In genomic region chr16:79898703-79899102, GRCh38 we compare ENCODE assay signal across 24 cellular contexts.
DNase-seq lines count a peak whose midpoint lies in the region; ATAC-seq, FAIRE-seq and TF ChIP-seq lines count a peak whose summit lies in the region.
"Had no signal": no experiment of that assay in that cellular context is flagged by ENCODE, and none has a peak within 500 bp of the region (broad histone marks: within the 10 kb centered on the region; RNA-seq: fewer than 3 reads in every experiment).

No MANE protein-coding gene starts in this region.

- TF ChIP-seq CTCF in HepG2 (CRISPR knock-in tag; IDR thresholded peaks at IDR 0.05) (no peak), right lobe of liver (IDR thresholded peaks at IDR 0.05) (no peak), K562 (IDR thresholded peaks at IDR 0.05 in 2 of 3, conservative IDR thresholded peaks at IDR 0.05 in 1 of 3; ENCODE audit: insufficient read depth in 2 of 3, low read depth in 1 of 3, low read length in 3 of 3) (no peak), hepatocyte (IDR thresholded peaks at IDR 0.05; ENCODE audit: poor library complexity) (no peak), testis (IDR thresholded peaks at IDR 0.05) (no peak)

- H4K20me1 ChIP-seq in HepG2 (ENCODE audit: insufficient read depth, low read length): no peaks in the 10 kb centered on the region
- H4K20me1 ChIP-seq in K562 (replicated peaks; ENCODE audit: control insufficient read depth, insufficient read depth, low read length): no peaks in the 10 kb centered on the region
- H4K20me1 ChIP-seq in hepatocyte (ENCODE audit: insufficient read depth, poor library complexity, severe bottlenecking): no peaks in the 10 kb centered on the region
- H4K20me1 ChIP-seq: BLaER1 treated with 17β-estradiol and CSF1 and Interleukin-3, amounts not matched to agents 10 nM and 100 nM had no signal

- H3K9me1 ChIP-seq in K562 (ENCODE audit: control insufficient read depth, insufficient read depth, low read length): no peaks in the 10 kb centered on the region

- TF ChIP-seq EP300 in HepG2 (IDR thresholded peaks at IDR 0.05; ENCODE audit: low read depth in 2 of 2, low read length in 2 of 2): no peak
- no peak for TF ChIP-seq EP300 in HepG2 (CRISPR knock-in tag; IDR thresholded peaks at IDR 0.05; ENCODE audit: borderline replicate concordance)
- no peak for TF ChIP-seq EP300 in K562 (IDR thresholded peaks at IDR 0.05; ENCODE audit: low read length)

- no peak overlapping the region for H3K9ac ChIP-seq in HepG2 (ENCODE audit: insufficient read depth, low read depth, low read length)
- H3K9ac ChIP-seq in K562 (ENCODE audit: insufficient read depth in 1 of 2, low read depth in 2 of 2, low read length in 2 of 2): no peak overlapping the region
- H3K9ac ChIP-seq: BLaER1 treated with 17β-estradiol and CSF1 and Interleukin-3, amounts not matched to agents 10 nM and 100 nM had no signal

- H2AFZ ChIP-seq in HepG2 (ENCODE audit: low read length) (no peak overlapping the region), K562 (ENCODE audit: low read depth, low read length) (no peak overlapping the region), hepatocyte (no peak overlapping the region)

- no peak for TF ChIP-seq POLR2A in HepG2 (IDR thresholded peaks at IDR 0.05; ENCODE audit: insufficient read depth in 1 of 2, low read depth in 2 of 2, low read length in 2 of 2)
- TF ChIP-seq POLR2A in right lobe of liver (IDR thresholded peaks at IDR 0.05): no peak
- TF ChIP-seq POLR2A in K562 (conservative IDR thresholded peaks at IDR 0.05): no peak
- TF ChIP-seq POLR2A in testis (IDR thresholded peaks at IDR 0.05): no peak

- 80% methylated on average over 3 of the region's 3 CpGs for WGBS in HepG2 (ENCODE audit: low lambda C conversion rate)
- 93% methylated on average over 3 of the region's 3 CpGs for WGBS in right lobe of liver (ENCODE audit: insufficient coverage, low coverage, low lambda C conversion rate, missing lambda C conversion rate)
- WGBS in K562 (ENCODE audit: insufficient coverage, low coverage, missing lambda C conversion rate): 71% methylated on average over 3 of the region's 3 CpGs
- 100% methylated on average over 3 of the region's 3 CpGs for WGBS in hepatocyte (ENCODE audit: low lambda C conversion rate, missing lambda C conversion rate)
- WGBS in testis, 2 donors: 74 to 96% methylated on average over 3 of the region's 3 CpGs

- H3K4me1 ChIP-seq in HepG2 (ENCODE audit: insufficient read depth, low read length) (peaks cover 43% of the 10 kb centered on the region), right lobe of liver (peaks cover 0 to 35% (median 16%) of the 10 kb centered on the region in 4 donors), K562 (replicated peaks in 1 of 2; ENCODE audit: control insufficient read depth in 2 of 2, insufficient read depth in 2 of 2, low read length in 2 of 2) (peaks cover 0 to 16% of the 10 kb centered on the region in 2 experiments; a peak in 4 of 5 replicates), hepatocyte (ENCODE audit: insufficient read depth) (peaks cover 30% of the 10 kb centered on the region), testis (no peaks in the 10 kb centered on the region)

- H3K4me3 ChIP-seq in HepG2 (replicated peaks in 1 of 3; ENCODE audit: insufficient read depth in 1 of 3, low read depth in 2 of 3, low read length in 3 of 3): no peak overlapping the region
- H3K4me3 ChIP-seq in right lobe of liver: no peak overlapping the region
- no peak overlapping the region for H3K4me3 ChIP-seq in K562
- H3K4me3 ChIP-seq in hepatocyte: no peak overlapping the region
- no peak overlapping the region for H3K4me3 ChIP-seq in testis
- H3K4me3 ChIP-seq: A549; BLaER1 treated with 17β-estradiol and CSF1 and Interleukin-3, amounts not matched to agents 10 nM and 100 nM had no signal

- DNase-seq in HepG2 (ENCODE audit: low spot score): no peak
- no peak for DNase-seq in right lobe of liver
- DNase-seq in K562 (ENCODE audit: extremely low read depth in 1 of 4, low spot score in 3 of 4): no peak
- DNase-seq in hepatocyte (ENCODE audit: low spot score): no peak
- no peak for DNase-seq in HuH-7.5 (ENCODE audit: low spot score)
- DNase-seq in testis: no peak
- DNase-seq in GM03348 (ENCODE audit: low spot score): no peak
- DNase-seq: AML-193; Caco-2; CD4-positive, alpha-beta T cell; CD8-positive, alpha-beta T cell; DMS 273 treated with DMSO at 0.1 percent for 48 hours; DMS153; DMS53; DMS79; DND-41; EL; GDM1 had no signal

- TF ChIP-seq RAD21 in HepG2 (CRISPR knock-in tag; IDR thresholded peaks at IDR 0.05) (no peak), K562 (CRISPR knock-in tag; conservative IDR thresholded peaks at IDR 0.05 in 1 of 2, IDR thresholded peaks at IDR 0.05 in 1 of 2) (no peak)

- in situ Hi-C loops in HepG2 (cut with HindIII; ENCODE audit: extremely low pct_ligation_motif_present, low pct_unique_long_range_greater_than_20kb): no loop called here
- in situ Hi-C loops in K562 (cut with MboI): no loop called here

- H3K27me3 ChIP-seq in HepG2 (ENCODE audit: control insufficient read depth in 1 of 2, insufficient read depth in 2 of 2, low read length in 2 of 2) (no peaks in the 10 kb centered on the region), right lobe of liver (no peaks in the 10 kb centered on the region), K562 (ENCODE audit: control insufficient read depth in 2 of 2, insufficient read depth in 2 of 2, low read length in 2 of 2) (no peaks in the 10 kb centered on the region), hepatocyte (no peaks in the 10 kb centered on the region), testis (no peaks in the 10 kb centered on the region)

- no peak overlapping the region for H3K27ac ChIP-seq in HepG2 (ENCODE audit: extremely low read length, insufficient read depth, low read length)
- no peak overlapping the region for H3K27ac ChIP-seq in right lobe of liver
- no peak overlapping the region for H3K27ac ChIP-seq in K562 (ENCODE audit: extremely low read depth, low read depth, low read length)
- H3K27ac ChIP-seq in hepatocyte: peak overlapping the region; percentile 45
- H3K27ac ChIP-seq in testis: no peak overlapping the region
- H3K27ac ChIP-seq: 22Rv1; BLaER1 treated with 17β-estradiol and CSF1 and Interleukin-3, amounts not matched to agents 10 nM and 100 nM; C4-2B had no signal

- H3K36me3 ChIP-seq in HepG2 (replicated peaks in 1 of 2; ENCODE audit: control insufficient read depth in 1 of 2, insufficient read depth in 2 of 2, low read length in 2 of 2) (no peaks in the 10 kb centered on the region), right lobe of liver (no peaks in the 10 kb centered on the region), K562 (ENCODE audit: control insufficient read depth, insufficient read depth, low read length) (no peaks in the 10 kb centered on the region), hepatocyte (replicated peaks; ENCODE audit: insufficient read depth, low read depth) (no peaks in the 10 kb centered on the region), testis (ENCODE audit: low read depth, missing control alignments) (no peaks in the 10 kb centered on the region)
- H3K36me3 ChIP-seq: BLaER1 treated with 17β-estradiol and CSF1 and Interleukin-3, amounts not matched to agents 10 nM and 100 nM had no signal

- no peak for FAIRE-seq in HepG2 (lab: Jason Lieb, UNC)
- no peak for FAIRE-seq in K562 (lab: Jason Lieb, UNC)
- FAIRE-seq: A549, GM12891, GM19239 had no signal

- H3K4me2 ChIP-seq in HepG2 (ENCODE audit: low read depth, low read length) (no peak overlapping the region), K562 (ENCODE audit: insufficient read depth, low read length) (no peak overlapping the region), hepatocyte (no peak overlapping the region)
- H3K4me2 ChIP-seq: BLaER1 treated with 17β-estradiol and CSF1 and Interleukin-3, amounts not matched to agents 10 nM and 100 nM had no signal

- H3K9me3 ChIP-seq in HepG2 (ENCODE audit: low read length) (no peaks in the 10 kb centered on the region), right lobe of liver (no peaks in the 10 kb centered on the region), K562 (replicated peaks; ENCODE audit: control insufficient read depth, insufficient read depth, low read depth, low read length) (no peaks in the 10 kb centered on the region), hepatocyte (ENCODE audit: low read depth) (no peaks in the 10 kb centered on the region), testis (no peaks in the 10 kb centered on the region)
- H3K9me3 ChIP-seq: A549, Caco-2 had no signal

- no peak for ATAC-seq in HepG2
- ATAC-seq in right lobe of liver: no peak
- no peak for ATAC-seq in K562
- ATAC-seq: A549; CD8-positive, alpha-beta T cell had no signal

- CTCF ChIA-PET in HepG2 (lab: Yijun Ruan, JAX; ENCODE audit: low intra/inter-chr PET ratio, low total read pairs): no interaction called here
- CTCF ChIA-PET in K562 (lab: Yijun Ruan, JAX; ENCODE audit: low intra/inter-chr PET ratio): no interaction called here

- H3K9me2 ChIP-seq in hepatocyte (replicated peaks; ENCODE audit: insufficient read depth): no peaks in the 10 kb centered on the region

- intact Hi-C loops in HepG2 (cut with micrococcal nuclease; ENCODE audit: unreplicated experiment): no loop called here
- intact Hi-C loops in right lobe of liver (cut with DNase I): no loop called here
- intact Hi-C loops in K562 (cut with micrococcal nuclease): loop anchor here (5.0 kb wide), 1 partner anchor 74 kb away; no protein-coding TSS in a partner anchor
- intact Hi-C loops in testis (cut with DNase I; ENCODE audit: low total_unique reads): no loop called here

- BruUV-seq in HepG2 (replicated peaks; lab: Mats Ljungman, UMichigan) (no TSS peak), K562 (replicated peaks; lab: Mats Ljungman, UMichigan) (no TSS peak)

- POLR2A ChIA-PET in HepG2 (lab: Yijun Ruan, JAX): no interaction called here
- POLR2A ChIA-PET in K562 (lab: Yijun Ruan, JAX): interaction anchor here (0.6 to 1.5 kb wide), 2 partner anchors 25 to 509 kb away, joined by 3 read pairs; no protein-coding TSS in a partner anchor

- H3K79me2 ChIP-seq in HepG2 (ENCODE audit: insufficient read depth, low read length) (no peaks in the 10 kb centered on the region), K562 (ENCODE audit: control insufficient read depth, insufficient read depth, low read length) (no peaks in the 10 kb centered on the region), hepatocyte (no peaks in the 10 kb centered on the region)

TF ChIP-seq in HepG2, 621 proteins besides CTCF, POLR2A, EP300 and RAD21:
- TF ChIP-seq ZFP41 (CRISPR knock-in tag; IDR thresholded peaks at IDR 0.05; ENCODE audit: borderline replicate concordance) (no peak), ZMYM3 (CRISPR knock-in tag; IDR thresholded peaks at IDR 0.05) (peak; percentile 69), ZNF629 (CRISPR knock-in tag; conservative IDR thresholded peaks at IDR 0.05) (peak; percentile 88)

TF ChIP-seq in K562, 482 proteins besides CTCF, POLR2A, EP300 and RAD21 (continues in another document):
- TF ChIP-seq RBM25 (IDR thresholded peaks at IDR 0.05; ENCODE audit: low read depth, low read length, severe bottlenecking): peak; percentile 97
- TF ChIP-seq ETS2 (tag; IDR thresholded peaks at IDR 0.05; ENCODE audit: borderline replicate concordance, poor library complexity, severe bottlenecking): no peak
- TF ChIP-seq ZNF764 (CRISPR knock-in tag; IDR thresholded peaks at IDR 0.05; ENCODE audit: low read depth): no peak
- no peak for TF ChIP-seq ERF (CRISPR knock-in tag; IDR thresholded peaks at IDR 0.05)

Comparison
In these comparisons a context has a peak if more than half of its experiments do, and no peak if none do; other contexts are left out.
1. Of the 241 proteins assayed by ChIP-seq in both HepG2 and K562: peak only in HepG2: none; only in K562: CBX1 and HDAC2; in both: none; in neither: 238; mixed calls (peak in some experiments, not most) for 1.